5 cellular contexts compared by ENCODE assay signal in the genomic region with DNA sequence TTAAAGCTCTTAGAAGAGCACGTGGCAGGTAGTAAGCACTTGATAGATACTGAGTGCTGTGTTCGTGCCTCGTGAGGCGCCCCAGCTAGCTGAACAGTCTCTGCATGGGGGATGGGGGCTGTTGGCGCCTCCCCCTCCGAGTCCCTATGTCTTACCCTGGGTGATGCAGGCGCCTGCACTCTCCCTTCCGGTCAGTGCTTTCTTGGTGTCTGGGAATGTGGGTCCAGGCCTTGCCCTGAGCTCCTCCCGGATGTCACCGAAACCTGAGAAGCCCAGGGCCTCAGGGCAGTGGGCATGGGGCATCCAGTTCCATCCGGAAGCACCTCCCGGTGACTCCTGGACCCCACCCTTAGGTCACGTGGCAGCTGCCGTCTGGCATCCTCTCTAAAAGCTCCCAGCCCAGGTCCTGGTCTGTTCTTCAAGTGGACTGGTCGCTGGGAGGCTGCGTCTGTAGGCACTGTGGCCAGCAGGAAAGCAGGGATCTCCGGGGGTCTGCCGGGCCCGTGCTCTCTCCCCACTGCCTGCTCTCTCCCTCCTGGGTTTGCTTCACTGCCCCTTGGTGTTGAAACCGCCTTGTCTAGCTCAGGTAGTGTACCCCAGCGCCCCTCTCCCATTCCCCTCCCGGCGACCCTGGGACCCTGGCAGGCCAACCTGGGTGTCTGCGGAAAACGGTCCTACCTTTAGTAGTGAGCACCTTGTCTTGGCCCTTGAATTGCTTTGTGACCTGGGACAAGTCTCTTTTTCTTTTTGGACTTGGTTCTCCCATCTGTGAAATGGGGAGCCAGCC. TPM values are rescaled to one million over a fixed set of nuclear protein-coding genes. Genes with fewer than 3 reads are reported as not detected.
"Had no signal": no experiment of that assay in that cellular context is flagged by ENCODE, and none has a peak within 500 bp of the region (broad histone marks: within the 10 kb centered on the region; RNA-seq: fewer than 3 reads in every experiment).

No MANE protein-coding gene starts in this region.

RNA-seq across cellular contexts. Expression of a gene that starts 34.9 kb away (rescaled TPM):
- total RNA-seq: activated CD4-positive, alpha-beta T cell treated with anti-CD3 and anti-CD28 coated beads, Interleukin-2, amount 10 ng/mL, durations not matched to agents 7 days and 5 days; activated CD8-positive, alpha-beta memory T cell treated with anti-CD3 and anti-CD28 coated beads, Interleukin-2, amount 10 ng/mL, durations not matched to agents 7 days and 5 days; activated CD8-positive, alpha-beta T cell treated with anti-CD3 and anti-CD28 coated beads for 36 hours; mammary epithelial cell; natural killer cell treated with Interleukin-12 subunit alpha and Interleukin-12 subunit beta and Interleukin-15 and Interleukin-18, amount 100 ng/mL, for 72 hours had no signal
